ENCODE assay signal across 1 cellular context in the genomic region with DNA sequence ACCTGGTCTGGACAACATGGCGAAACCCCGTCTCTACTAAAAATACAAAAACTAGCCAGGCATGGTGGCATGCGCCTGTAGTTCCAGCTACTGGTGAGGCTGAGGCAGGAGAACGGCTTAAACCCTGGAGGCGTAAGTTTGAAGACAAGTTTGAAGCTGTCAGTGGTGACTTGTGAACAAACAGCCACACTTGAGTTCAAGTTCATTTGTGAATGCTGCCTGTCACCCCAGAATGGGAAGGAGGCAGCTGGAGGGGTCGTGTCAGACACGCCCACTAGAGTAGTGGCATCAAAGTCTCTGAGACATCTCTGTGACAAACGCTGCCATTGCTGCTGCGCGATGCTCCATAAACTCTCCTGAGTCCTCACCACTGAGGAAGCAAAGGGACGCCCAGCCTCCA.
TF ChIP-seq lines count a peak whose summit lies in the region.

No MANE protein-coding gene starts in this region.

TF ChIP-seq in K562, 482 proteins besides CTCF, POLR2A, EP300 and RAD21 (continued from another document):
- TF ChIP-seq, protein P1, sequence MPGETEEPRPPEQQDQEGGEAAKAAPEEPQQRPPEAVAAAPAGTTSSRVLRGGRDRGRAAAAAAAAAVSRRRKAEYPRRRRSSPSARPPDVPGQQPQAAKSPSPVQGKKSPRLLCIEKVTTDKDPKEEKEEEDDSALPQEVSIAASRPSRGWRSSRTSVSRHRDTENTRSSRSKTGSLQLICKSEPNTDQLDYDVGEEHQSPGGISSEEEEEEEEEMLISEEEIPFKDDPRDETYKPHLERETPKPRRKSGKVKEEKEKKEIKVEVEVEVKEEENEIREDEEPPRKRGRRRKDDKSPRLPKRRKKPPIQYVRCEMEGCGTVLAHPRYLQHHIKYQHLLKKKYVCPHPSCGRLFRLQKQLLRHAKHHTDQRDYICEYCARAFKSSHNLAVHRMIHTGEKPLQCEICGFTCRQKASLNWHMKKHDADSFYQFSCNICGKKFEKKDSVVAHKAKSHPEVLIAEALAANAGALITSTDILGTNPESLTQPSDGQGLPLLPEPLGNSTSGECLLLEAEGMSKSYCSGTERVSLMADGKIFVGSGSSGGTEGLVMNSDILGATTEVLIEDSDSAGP (CRISPR knock-in tag; IDR thresholded peaks at IDR 0.05) = 0 out of 2 replicates have a peak, but pooled peaks have one; percentile 62
- TF ChIP-seq ZNF699 (CRISPR knock-in tag; IDR thresholded peaks at IDR 0.05; ENCODE audit: insufficient replicate concordance) (peak; percentile 4), U2AF1 (optimal IDR thresholded peaks at IDR 0.05; ENCODE audit: low read depth, low read length) (no peak), FOXA3 (CRISPR knock-in tag; conservative IDR thresholded peaks at IDR 0.05 in 1 of 2, IDR thresholded peaks at IDR 0.05 in 1 of 2) (0 out of 4 replicates have a peak, but pooled peaks of 1 of the 2 experiments have one; percentile 30), RB1 (IDR thresholded peaks at IDR 0.05; ENCODE audit: low read depth) (no peak), TEAD4 (IDR thresholded peaks at IDR 0.05; ENCODE audit: low read length) (no peak), TEAD4 (CRISPR knock-in tag; IDR thresholded peaks at IDR 0.05; ENCODE audit: borderline replicate concordance) (no peak)
- TF ChIP-seq, protein P2, sequence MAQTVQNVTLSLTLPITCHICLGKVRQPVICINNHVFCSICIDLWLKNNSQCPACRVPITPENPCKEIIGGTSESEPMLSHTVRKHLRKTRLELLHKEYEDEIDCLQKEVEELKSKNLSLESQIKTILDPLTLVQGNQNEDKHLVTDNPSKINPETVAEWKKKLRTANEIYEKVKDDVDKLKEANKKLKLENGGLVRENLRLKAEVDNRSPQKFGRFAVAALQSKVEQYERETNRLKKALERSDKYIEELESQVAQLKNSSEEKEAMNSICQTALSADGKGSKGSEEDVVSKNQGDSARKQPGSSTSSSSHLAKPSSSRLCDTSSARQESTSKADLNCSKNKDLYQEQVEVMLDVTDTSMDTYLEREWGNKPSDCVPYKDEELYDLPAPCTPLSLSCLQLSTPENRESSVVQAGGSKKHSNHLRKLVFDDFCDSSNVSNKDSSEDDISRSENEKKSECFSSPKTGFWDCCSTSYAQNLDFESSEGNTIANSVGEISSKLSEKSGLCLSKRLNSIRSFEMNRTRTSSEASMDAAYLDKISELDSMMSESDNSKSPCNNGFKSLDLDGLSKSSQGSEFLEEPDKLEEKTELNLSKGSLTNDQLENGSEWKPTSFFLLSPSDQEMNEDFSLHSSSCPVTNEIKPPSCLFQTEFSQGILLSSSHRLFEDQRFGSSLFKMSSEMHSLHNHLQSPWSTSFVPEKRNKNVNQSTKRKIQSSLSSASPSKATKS (CRISPR knock-in tag; IDR thresholded peaks at IDR 0.05) = no peak
